Comparison of ENCODE assay signal across 8 cellular contexts in genomic region chr20:53914091-53914860, GRCh38.
DNase-seq lines count a peak whose midpoint lies in the region; ATAC-seq, FAIRE-seq and TF ChIP-seq lines count a peak whose summit lies in the region.

No MANE protein-coding gene starts in this region.

- H3K36me3 ChIP-seq in HepG2 (replicated peaks in 1 of 2; ENCODE audit: control insufficient read depth in 1 of 2, insufficient read depth in 2 of 2, low read length in 2 of 2) (no peaks in the 10 kb centered on the region), tibial artery (no peaks in the 10 kb centered on the region)

- no peak overlapping the region for H3K27ac Mint-ChIP-seq in activated naive CD4-positive, alpha-beta T cell treated with anti-CD3 and anti-CD28 coated beads for 36 hours
- peak overlapping the region; percentile 92 for H3K27ac Mint-ChIP-seq in activated CD8-positive, alpha-beta memory T cell treated with anti-CD3 and anti-CD28 coated beads, Interleukin-2, amount 10 ng/mL, durations not matched to agents 7 days and 5 days
- no peak overlapping the region for H3K27ac Mint-ChIP-seq in activated naive CD4-positive, alpha-beta T cell treated with anti-CD3 and anti-CD28 coated beads, Interleukin-2, amount 50 U/mL, for 72 hours

- no peaks in the 10 kb centered on the region for H3K79me2 ChIP-seq in HepG2 (ENCODE audit: insufficient read depth, low read length)

- in situ Hi-C loops in HepG2 (cut with HindIII; ENCODE audit: extremely low pct_ligation_motif_present, low pct_unique_long_range_greater_than_20kb) = no loop called here

- TF ChIP-seq POLR2A in HepG2 (IDR thresholded peaks at IDR 0.05; ENCODE audit: insufficient read depth in 1 of 2, low read depth in 2 of 2, low read length in 2 of 2) = no peak

- peak overlapping the region; percentile 99 for H3K4me2 ChIP-seq in HepG2 (ENCODE audit: low read depth, low read length)

- H3K9ac ChIP-seq in HepG2 (ENCODE audit: insufficient read depth, low read depth, low read length) = no peak overlapping the region

- no peak for DNase-seq in activated naive CD4-positive, alpha-beta T cell treated with anti-CD3 and anti-CD28 coated beads for 36 hours
- no peak for DNase-seq in activated naive CD4-positive, alpha-beta T cell treated with anti-CD3 and anti-CD28 coated beads, Interleukin-2, amount 50 U/mL, for 16 hours
- DNase-seq in activated CD8-positive, alpha-beta memory T cell treated with anti-CD3 and anti-CD28 coated beads, Interleukin-2, amount 10 ng/mL, durations not matched to agents 7 days and 5 days = no peak
- DNase-seq in HepG2 (ENCODE audit: low spot score) (no peak), tibial artery (no peak)
- no peak for DNase-seq in NK-92 treated with Interleukin-12 subunit alpha and Interleukin-12 subunit beta, amount 100 ng/mL, for 24 hours (lab: John Stamatoyannopoulos, UW)
- no peak for DNase-seq in stimulated activated CD4-positive, alpha-beta T cell treated with anti-CD3 and anti-CD28 coated beads, Interleukin-4, amount 100 ng/mL, for 1 hour
- no peak for DNase-seq in activated naive CD4-positive, alpha-beta T cell treated with anti-CD3 and anti-CD28 coated beads, Interleukin-2, amount 50 U/mL, for 72 hours (ENCODE audit: low spot score in 2 of 2)

- H3K9me3 Mint-ChIP-seq in activated naive CD4-positive, alpha-beta T cell treated with anti-CD3 and anti-CD28 coated beads for 36 hours = peaks cover 4% of the 10 kb centered on the region
- no peaks in the 10 kb centered on the region for H3K9me3 Mint-ChIP-seq in activated CD8-positive, alpha-beta memory T cell treated with anti-CD3 and anti-CD28 coated beads, Interleukin-2, amount 10 ng/mL, durations not matched to agents 7 days and 5 days (ENCODE audit: low read depth)
- H3K9me3 Mint-ChIP-seq in activated naive CD4-positive, alpha-beta T cell treated with anti-CD3 and anti-CD28 coated beads, Interleukin-2, amount 50 U/mL, for 72 hours = peaks cover 0 to 10% of the 10 kb centered on the region in 2 donors

- H3K4me3 Mint-ChIP-seq in activated naive CD4-positive, alpha-beta T cell treated with anti-CD3 and anti-CD28 coated beads for 36 hours = peak overlapping the region; percentile 93
- H3K4me3 Mint-ChIP-seq in activated CD8-positive, alpha-beta memory T cell treated with anti-CD3 and anti-CD28 coated beads, Interleukin-2, amount 10 ng/mL, durations not matched to agents 7 days and 5 days = peak overlapping the region; percentile 94

- POLR2A ChIA-PET in HepG2 (lab: Yijun Ruan, JAX) = interaction anchor here (0.7 to 3.5 kb wide), 9 partner anchors 26 to 334 kb away, joined by 3 to 29 read pairs (median 10); no protein-coding TSS in a partner anchor

- BruUV-seq in HepG2 (replicated peaks; lab: Mats Ljungman, UMichigan) = no TSS peak

- intact Hi-C loops in activated naive CD4-positive, alpha-beta T cell treated with anti-CD3 and anti-CD28 coated beads for 36 hours (cut with micrococcal nuclease) = loop anchor here (2.0 kb wide), 1 partner anchor 21 kb away; no protein-coding TSS in a partner anchor
- intact Hi-C loops in HepG2 (cut with micrococcal nuclease; ENCODE audit: unreplicated experiment) = no loop called here
- intact Hi-C loops in tibial artery (cut with DNase I; ENCODE audit: low total_unique reads) = loop anchor here (2.0 kb wide), 1 partner anchor 333 kb away; no protein-coding TSS in a partner anchor

- H3K9me3 ChIP-seq in HepG2 (ENCODE audit: low read length) (no peaks in the 10 kb centered on the region), tibial artery (no peaks in the 10 kb centered on the region)

- FAIRE-seq in HepG2 (lab: Jason Lieb, UNC) = peak; percentile 4

- no peaks in the 10 kb centered on the region for H4K20me1 ChIP-seq in HepG2 (ENCODE audit: insufficient read depth, low read length)

- no peaks in the 10 kb centered on the region for H3K36me3 Mint-ChIP-seq in activated naive CD4-positive, alpha-beta T cell treated with anti-CD3 and anti-CD28 coated beads for 36 hours (ENCODE audit: low read depth)
- peaks cover 1% of the 10 kb centered on the region for H3K36me3 Mint-ChIP-seq in activated CD8-positive, alpha-beta memory T cell treated with anti-CD3 and anti-CD28 coated beads, Interleukin-2, amount 10 ng/mL, durations not matched to agents 7 days and 5 days
- no peaks in the 10 kb centered on the region for H3K36me3 Mint-ChIP-seq in activated naive CD4-positive, alpha-beta T cell treated with anti-CD3 and anti-CD28 coated beads, Interleukin-2, amount 50 U/mL, for 72 hours

- H2AFZ ChIP-seq in HepG2 (ENCODE audit: low read length) = peak overlapping the region; percentile 90

- H3K27ac ChIP-seq in HepG2 (ENCODE audit: extremely low read length, insufficient read depth, low read length) (no peak overlapping the region), tibial artery (peak overlapping the region; percentile 78 to 81)

- WGBS in HepG2 (ENCODE audit: low lambda C conversion rate) = 39% methylated on average over 9 of the region's 9 CpGs

- TF ChIP-seq CTCF in HepG2 (CRISPR knock-in tag; IDR thresholded peaks at IDR 0.05) (no peak), tibial artery (IDR thresholded peaks at IDR 0.05) (no peak)

- TF ChIP-seq EP300 in HepG2 (IDR thresholded peaks at IDR 0.05; ENCODE audit: low read depth in 2 of 2, low read length in 2 of 2) = no peak
- TF ChIP-seq EP300 in HepG2 (CRISPR knock-in tag; IDR thresholded peaks at IDR 0.05; ENCODE audit: borderline replicate concordance) = no peak

- H3K4me3 ChIP-seq in HepG2 (replicated peaks in 1 of 3; ENCODE audit: insufficient read depth in 1 of 3, low read depth in 2 of 3, low read length in 3 of 3) (no peak overlapping the region), tibial artery (no peak overlapping the region)

- CTCF ChIA-PET in activated naive CD4-positive, alpha-beta T cell treated with anti-CD3 and anti-CD28 coated beads for 36 hours (lab: Charles Lee) = interaction anchor here (0.7 to 5.5 kb wide), 12 partner anchors 14 to 336 kb away, joined by 3 to 41 read pairs (median 11); no protein-coding TSS in a partner anchor
- CTCF ChIA-PET in activated CD8-positive, alpha-beta memory T cell treated with anti-CD3 and anti-CD28 coated beads, Interleukin-2, amount 10 ng/mL, durations not matched to agents 7 days and 5 days (lab: Charles Lee) = interaction anchor here (0.9 to 5.3 kb wide), 15 partner anchors 14 to 339 kb away, joined by 3 to 78 read pairs (median 17); no protein-coding TSS in a partner anchor
- CTCF ChIA-PET in HepG2 (lab: Yijun Ruan, JAX; ENCODE audit: low intra/inter-chr PET ratio, low total read pairs) = interaction anchor here (0.7 to 3.2 kb wide), 3 partner anchors 44 to 335 kb away, joined by 3 to 54 read pairs (median 10); no protein-coding TSS in a partner anchor

- H3K27me3 ChIP-seq in HepG2 (ENCODE audit: control insufficient read depth in 1 of 2, insufficient read depth in 2 of 2, low read length in 2 of 2) (peaks cover 0 to 2% of the 10 kb centered on the region in 2 experiments; a peak in 1 of 5 replicates), tibial artery (no peaks in the 10 kb centered on the region)

- ATAC-seq in activated CD8-positive, alpha-beta memory T cell treated with anti-CD3 and anti-CD28 coated beads, Interleukin-2, amount 10 ng/mL, durations not matched to agents 7 days and 5 days = no peak
- ATAC-seq in HepG2 = no peak
- no peak for ATAC-seq in activated naive CD4-positive, alpha-beta T cell treated with anti-CD3 and anti-CD28 coated beads, Interleukin-2, amount 50 U/mL, for 72 hours

- peaks cover 47% of the 10 kb centered on the region for H3K4me1 Mint-ChIP-seq in activated naive CD4-positive, alpha-beta T cell treated with anti-CD3 and anti-CD28 coated beads for 36 hours (ENCODE audit: low read depth)
- peaks cover 40% of the 10 kb centered on the region for H3K4me1 Mint-ChIP-seq in activated CD8-positive, alpha-beta memory T cell treated with anti-CD3 and anti-CD28 coated beads, Interleukin-2, amount 10 ng/mL, durations not matched to agents 7 days and 5 days

- no peaks in the 10 kb centered on the region for H3K27me3 Mint-ChIP-seq in activated naive CD4-positive, alpha-beta T cell treated with anti-CD3 and anti-CD28 coated beads for 36 hours (ENCODE audit: low read depth)
- no peaks in the 10 kb centered on the region for H3K27me3 Mint-ChIP-seq in activated CD8-positive, alpha-beta memory T cell treated with anti-CD3 and anti-CD28 coated beads, Interleukin-2, amount 10 ng/mL, durations not matched to agents 7 days and 5 days

- H3K4me1 ChIP-seq in HepG2 (ENCODE audit: insufficient read depth, low read length) = peaks cover 48% of the 10 kb centered on the region
- H3K4me1 ChIP-seq in tibial artery = peaks cover 4 to 33% (median 25%) of the 10 kb centered on the region in 4 donors

- no peak for TF ChIP-seq RAD21 in HepG2 (CRISPR knock-in tag; IDR thresholded peaks at IDR 0.05)

TF ChIP-seq in HepG2, 621 proteins besides CTCF, POLR2A, EP300 and RAD21 (continues in another document):
- TF ChIP-seq ZNF354B (CRISPR knock-in tag; IDR thresholded peaks at IDR 0.05) (0 out of 2 replicates have a peak, but pooled peaks have one; percentile 39), KDM5B (CRISPR knock-in tag; IDR thresholded peaks at IDR 0.05; ENCODE audit: borderline replicate concordance) (no peak)
- TF ChIP-seq, protein P1, sequence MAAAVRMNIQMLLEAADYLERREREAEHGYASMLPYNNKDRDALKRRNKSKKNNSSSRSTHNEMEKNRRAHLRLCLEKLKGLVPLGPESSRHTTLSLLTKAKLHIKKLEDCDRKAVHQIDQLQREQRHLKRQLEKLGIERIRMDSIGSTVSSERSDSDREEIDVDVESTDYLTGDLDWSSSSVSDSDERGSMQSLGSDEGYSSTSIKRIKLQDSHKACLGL (CRISPR knock-in tag; IDR thresholded peaks at IDR 0.05) = no peak
- TF ChIP-seq, protein P2, sequence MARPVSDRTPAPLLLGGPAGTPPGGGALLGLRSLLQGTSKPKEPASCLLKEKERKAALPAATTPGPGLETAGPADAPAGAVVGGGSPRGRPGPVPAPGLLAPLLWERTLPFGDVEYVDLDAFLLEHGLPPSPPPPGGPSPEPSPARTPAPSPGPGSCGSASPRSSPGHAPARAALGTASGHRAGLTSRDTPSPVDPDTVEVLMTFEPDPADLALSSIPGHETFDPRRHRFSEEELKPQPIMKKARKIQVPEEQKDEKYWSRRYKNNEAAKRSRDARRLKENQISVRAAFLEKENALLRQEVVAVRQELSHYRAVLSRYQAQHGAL (CRISPR knock-in tag; IDR thresholded peaks at IDR 0.05; ENCODE audit: not compliant biosample characterization) = no peak
